ENCODE assay signal across 1 cellular context in genomic region chr7:111867348-111867931, GRCh38.
TF ChIP-seq lines count a peak whose summit lies in the region.

No MANE protein-coding gene starts in this region.

TF ChIP-seq in GM12878, 131 proteins besides CTCF, POLR2A, EP300 and RAD21 (continued from another document):
- TF ChIP-seq SKIL (IDR thresholded peaks at IDR 0.05; ENCODE audit: low read depth, poor library complexity, severe bottlenecking) (no peak), RUNX3 (IDR thresholded peaks at IDR 0.05; ENCODE audit: low read length) (no peak), TBL1XR1 (IDR thresholded peaks at IDR 0.05; ENCODE audit: low read depth, low read length) (no peak), PML (IDR thresholded peaks at IDR 0.05; ENCODE audit: low read length) (no peak), HDAC2 (IDR thresholded peaks at IDR 0.05) (no peak), SMC3 (IDR thresholded peaks at IDR 0.05; ENCODE audit: borderline replicate concordance, low read length) (no peak)
- TF ChIP-seq, protein P1, sequence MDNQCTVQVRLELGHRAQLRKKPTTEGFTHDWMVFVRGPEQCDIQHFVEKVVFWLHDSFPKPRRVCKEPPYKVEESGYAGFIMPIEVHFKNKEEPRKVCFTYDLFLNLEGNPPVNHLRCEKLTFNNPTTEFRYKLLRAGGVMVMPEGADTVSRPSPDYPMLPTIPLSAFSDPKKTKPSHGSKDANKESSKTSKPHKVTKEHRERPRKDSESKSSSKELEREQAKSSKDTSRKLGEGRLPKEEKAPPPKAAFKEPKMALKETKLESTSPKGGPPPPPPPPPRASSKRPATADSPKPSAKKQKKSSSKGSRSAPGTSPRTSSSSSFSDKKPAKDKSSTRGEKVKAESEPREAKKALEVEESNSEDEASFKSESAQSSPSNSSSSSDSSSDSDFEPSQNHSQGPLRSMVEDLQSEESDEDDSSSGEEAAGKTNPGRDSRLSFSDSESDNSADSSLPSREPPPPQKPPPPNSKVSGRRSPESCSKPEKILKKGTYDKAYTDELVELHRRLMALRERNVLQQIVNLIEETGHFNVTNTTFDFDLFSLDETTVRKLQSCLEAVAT (IDR thresholded peaks at IDR 0.05): no peak
TF ChIP-seq in GM12878: peak in this region for 0.
